ENCODE assay signal across 32 cellular contexts in the genomic region with DNA sequence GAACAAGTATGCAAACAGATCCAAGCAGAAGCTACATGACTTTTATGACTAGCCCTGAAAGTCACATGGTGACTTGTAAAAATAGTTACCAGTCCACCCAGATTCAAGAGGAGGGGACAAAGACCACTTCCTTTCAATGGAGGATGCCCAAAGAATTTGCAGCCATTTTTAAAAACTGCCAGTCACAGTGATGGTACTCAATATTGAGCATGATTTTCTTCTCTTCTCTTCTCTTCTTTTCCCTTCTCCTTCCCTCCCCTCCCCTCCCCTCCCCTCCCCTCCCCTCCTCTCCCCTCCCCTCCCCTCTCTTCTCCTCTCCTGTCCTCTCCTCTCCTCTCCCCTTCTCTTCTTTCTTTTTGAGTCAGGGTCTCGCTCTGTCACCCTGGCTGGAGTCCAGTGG.
DNase-seq lines count a peak whose midpoint lies in the region; ATAC-seq, FAIRE-seq and TF ChIP-seq lines count a peak whose summit lies in the region.
"Had no signal": no experiment of that assay in that cellular context is flagged by ENCODE, and none has a peak within 500 bp of the region (broad histone marks: within the 10 kb centered on the region; RNA-seq: fewer than 3 reads in every experiment).

No MANE protein-coding gene starts in this region.

- 3% methylated on average over 1 of the region's 1 CpG for WGBS in HepG2 (ENCODE audit: low lambda C conversion rate)
- WGBS in right lobe of liver (ENCODE audit: insufficient coverage, low coverage, low lambda C conversion rate, missing lambda C conversion rate), result 56% methylated on average over 1 of the region's 1 CpG
- WGBS in A549 (ENCODE audit: missing lambda C conversion rate), result 0% methylated on average over 1 of the region's 1 CpG
- WGBS in K562 (ENCODE audit: insufficient coverage, low coverage, missing lambda C conversion rate), result 0% methylated on average over 1 of the region's 1 CpG

- no peak for TF ChIP-seq EP300 in HepG2 (IDR thresholded peaks at IDR 0.05; ENCODE audit: low read depth in 2 of 2, low read length in 2 of 2)
- TF ChIP-seq EP300 in HepG2 (CRISPR knock-in tag; IDR thresholded peaks at IDR 0.05; ENCODE audit: borderline replicate concordance), result no peak
- no peak for TF ChIP-seq EP300 in A549 (IDR thresholded peaks at IDR 0.05)
- TF ChIP-seq EP300 in K562 (IDR thresholded peaks at IDR 0.05; ENCODE audit: low read length), result no peak

- no peaks in the 10 kb centered on the region for H3K36me3 ChIP-seq in HepG2 (replicated peaks in 1 of 2; ENCODE audit: control insufficient read depth in 1 of 2, insufficient read depth in 2 of 2, low read length in 2 of 2)
- H3K36me3 ChIP-seq in right lobe of liver, result no peaks in the 10 kb centered on the region
- H3K36me3 ChIP-seq in K562 (ENCODE audit: control insufficient read depth, insufficient read depth, low read length), result no peaks in the 10 kb centered on the region
- H3K36me3 ChIP-seq: BE2C; BLaER1; BLaER1 treated with 17β-estradiol and CSF1 and Interleukin-3, amounts not matched to agents 10 nM and 100 nM had no signal

- no peak overlapping the region for H3K27ac ChIP-seq in HepG2 (ENCODE audit: extremely low read length, insufficient read depth, low read length)
- H3K27ac ChIP-seq in right lobe of liver, result no peak overlapping the region
- no peak overlapping the region for H3K27ac ChIP-seq in A549
- no peak overlapping the region for H3K27ac ChIP-seq in K562 (ENCODE audit: extremely low read depth, low read depth, low read length)
- no peak overlapping the region for H3K27ac ChIP-seq in caudate nucleus (ENCODE audit: low read depth, low read length)
- H3K27ac ChIP-seq: 22Rv1; BLaER1; BLaER1 treated with 17β-estradiol and CSF1 and Interleukin-3, amounts not matched to agents 10 nM and 100 nM; C4-2B had no signal

- DNase-seq in HepG2 (ENCODE audit: low spot score) (no peak), right lobe of liver (no peak), A549 (ENCODE audit: low read depth in 1 of 2, low spot score in 1 of 2) (no peak), K562 (ENCODE audit: extremely low read depth in 1 of 4, low spot score in 3 of 4) (no peak), caudate nucleus (lab: John Stamatoyannopoulos, UW) (no peak), SHP77 (lab: John Stamatoyannopoulos, UW) (no peak)
- DNase-seq: 8988T; ACHN; AML-193; BE2C; C1 segment of cervical spinal cord; Caco-2; Calu3; CD4-positive, alpha-beta memory T cell; CD4-positive, alpha-beta T cell; CD4-positive, CD25-positive, alpha-beta regulatory T cell; CD8-positive, alpha-beta memory T cell; CD8-positive, alpha-beta T cell; COR-L47; DMS 273 treated with DMSO at 0.1 percent for 48 hours; DMS153; DMS53; DMS79; DMS79 treated with DMSO at 0.1 percent for 48 hours; DND-41; EL had no signal

- FAIRE-seq in HepG2 (lab: Jason Lieb, UNC), result no peak
- no peak for FAIRE-seq in A549 (lab: Jason Lieb, UNC)
- FAIRE-seq in K562 (lab: Jason Lieb, UNC), result no peak
- FAIRE-seq: A204.1, D721Med had no signal

- H3K9me3 ChIP-seq in HepG2 (ENCODE audit: low read length) (no peaks in the 10 kb centered on the region), right lobe of liver (no peaks in the 10 kb centered on the region), A549 (no peaks in the 10 kb centered on the region), K562 (replicated peaks; ENCODE audit: control insufficient read depth, insufficient read depth, low read depth, low read length) (no peaks in the 10 kb centered on the region)
- H3K9me3 ChIP-seq: BE2C; BLaER1; BLaER1 treated with 17β-estradiol and CSF1 and Interleukin-3, amounts not matched to agents 10 nM and 100 nM; Caco-2 had no signal

- TF ChIP-seq RAD21 in HepG2 (CRISPR knock-in tag; IDR thresholded peaks at IDR 0.05) (no peak), A549 (conservative IDR thresholded peaks at IDR 0.05 in 1 of 2, IDR thresholded peaks at IDR 0.05 in 1 of 2) (no peak), K562 (CRISPR knock-in tag; conservative IDR thresholded peaks at IDR 0.05 in 1 of 2, IDR thresholded peaks at IDR 0.05 in 1 of 2) (no peak)

- H3K4me3 ChIP-seq in HepG2 (replicated peaks in 1 of 3; ENCODE audit: insufficient read depth in 1 of 3, low read depth in 2 of 3, low read length in 3 of 3), result no peak overlapping the region
- H3K4me3 ChIP-seq in right lobe of liver, result no peak overlapping the region
- no peak overlapping the region for H3K4me3 ChIP-seq in A549
- H3K4me3 ChIP-seq in K562, result no peak overlapping the region
- H3K4me3 ChIP-seq: BLaER1; BLaER1 treated with 17β-estradiol and CSF1 and Interleukin-3, amounts not matched to agents 10 nM and 100 nM had no signal

- no peaks in the 10 kb centered on the region for H3K9me1 ChIP-seq in K562 (ENCODE audit: control insufficient read depth, insufficient read depth, low read length)

- H2AFZ ChIP-seq in HepG2 (ENCODE audit: low read length) (no peak overlapping the region), K562 (ENCODE audit: low read depth, low read length) (no peak overlapping the region)

- no peaks in the 10 kb centered on the region for H3K4me1 ChIP-seq in HepG2 (ENCODE audit: insufficient read depth, low read length)
- H3K4me1 ChIP-seq in right lobe of liver, result no peaks in the 10 kb centered on the region
- no peaks in the 10 kb centered on the region for H3K4me1 ChIP-seq in A549
- no peaks in the 10 kb centered on the region for H3K4me1 ChIP-seq in K562 (replicated peaks in 1 of 2; ENCODE audit: control insufficient read depth in 2 of 2, insufficient read depth in 2 of 2, low read length in 2 of 2)
- H3K4me1 ChIP-seq: BLaER1; BLaER1 treated with 17β-estradiol and CSF1 and Interleukin-3, amounts not matched to agents 10 nM and 100 nM; Caco-2 had no signal

- CTCF ChIA-PET in HepG2 (lab: Yijun Ruan, JAX; ENCODE audit: low intra/inter-chr PET ratio, low total read pairs) (no interaction called here), A549 (lab: Yijun Ruan, JAX) (interaction anchor here (0.7 kb wide), 1 partner anchor 8 kb away, joined by 3 read pairs; no protein-coding TSS in a partner anchor), K562 (lab: Yijun Ruan, JAX; ENCODE audit: low intra/inter-chr PET ratio) (no interaction called here)

- TF ChIP-seq CTCF in HepG2 (CRISPR knock-in tag; IDR thresholded peaks at IDR 0.05), result no peak
- no peak for TF ChIP-seq CTCF in right lobe of liver (IDR thresholded peaks at IDR 0.05)
- TF ChIP-seq CTCF in A549 (IDR thresholded peaks at IDR 0.05), result no peak
- TF ChIP-seq CTCF in K562 (IDR thresholded peaks at IDR 0.05 in 2 of 3, conservative IDR thresholded peaks at IDR 0.05 in 1 of 3; ENCODE audit: insufficient read depth in 2 of 3, low read depth in 1 of 3, low read length in 3 of 3), result no peak

- H3K79me2 ChIP-seq in HepG2 (ENCODE audit: insufficient read depth, low read length), result no peaks in the 10 kb centered on the region
- no peaks in the 10 kb centered on the region for H3K79me2 ChIP-seq in K562 (ENCODE audit: control insufficient read depth, insufficient read depth, low read length)

- H3K27me3 ChIP-seq in HepG2 (ENCODE audit: control insufficient read depth in 1 of 2, insufficient read depth in 2 of 2, low read length in 2 of 2) (no peaks in the 10 kb centered on the region; a peak in 1 of 5 replicates), right lobe of liver (no peaks in the 10 kb centered on the region), K562 (ENCODE audit: control insufficient read depth in 2 of 2, insufficient read depth in 2 of 2, low read length in 2 of 2) (no peaks in the 10 kb centered on the region)
- H3K27me3 ChIP-seq: BE2C; BLaER1; BLaER1 treated with 17β-estradiol and CSF1 and Interleukin-3, amounts not matched to agents 10 nM and 100 nM had no signal

- intact Hi-C loops in HepG2 (cut with micrococcal nuclease; ENCODE audit: unreplicated experiment) (no loop called here), right lobe of liver (cut with DNase I) (no loop called here), K562 (cut with micrococcal nuclease) (no loop called here)

- POLR2A ChIA-PET in HepG2 (lab: Yijun Ruan, JAX) (no interaction called here), A549 (lab: Yijun Ruan, JAX) (no interaction called here), K562 (lab: Yijun Ruan, JAX) (no interaction called here)

- in situ Hi-C loops in HepG2 (cut with HindIII; ENCODE audit: extremely low pct_ligation_motif_present, low pct_unique_long_range_greater_than_20kb) (loop anchor here (25.0 kb wide), 1 partner anchor 1409 kb away; no protein-coding TSS in a partner anchor), K562 (cut with MboI) (loop anchor here (10.0 to 25.0 kb wide), 2 partner anchors 1059 to 1712 kb away; no protein-coding TSS in a partner anchor)

- H4K20me1 ChIP-seq in HepG2 (ENCODE audit: insufficient read depth, low read length), result no peaks in the 10 kb centered on the region
- H4K20me1 ChIP-seq in K562 (replicated peaks; ENCODE audit: control insufficient read depth, insufficient read depth, low read length), result no peaks in the 10 kb centered on the region
- H4K20me1 ChIP-seq: BLaER1; BLaER1 treated with 17β-estradiol and CSF1 and Interleukin-3, amounts not matched to agents 10 nM and 100 nM had no signal

- BruUV-seq in HepG2 (replicated peaks; lab: Mats Ljungman, UMichigan), result no TSS peak
- BruUV-seq in K562 (replicated peaks; lab: Mats Ljungman, UMichigan), result no TSS peak

- ATAC-seq in HepG2 (no peak), right lobe of liver (no peak), A549 (no peak), K562 (no peak)
- ATAC-seq: CD8-positive, alpha-beta T cell had no signal

- no peak overlapping the region for H3K4me2 ChIP-seq in HepG2 (ENCODE audit: low read depth, low read length)
- H3K4me2 ChIP-seq in A549, result no peak overlapping the region
- no peak overlapping the region for H3K4me2 ChIP-seq in K562 (ENCODE audit: insufficient read depth, low read length)
- H3K4me2 ChIP-seq: BLaER1; BLaER1 treated with 17β-estradiol and CSF1 and Interleukin-3, amounts not matched to agents 10 nM and 100 nM had no signal

- H3K9ac ChIP-seq in HepG2 (ENCODE audit: insufficient read depth, low read depth, low read length), result no peak overlapping the region
- H3K9ac ChIP-seq in K562 (ENCODE audit: insufficient read depth in 1 of 2, low read depth in 2 of 2, low read length in 2 of 2), result no peak overlapping the region
- H3K9ac ChIP-seq: BLaER1; BLaER1 treated with 17β-estradiol and CSF1 and Interleukin-3, amounts not matched to agents 10 nM and 100 nM had no signal

- TF ChIP-seq POLR2A in HepG2 (IDR thresholded peaks at IDR 0.05; ENCODE audit: insufficient read depth in 1 of 2, low read depth in 2 of 2, low read length in 2 of 2) (no peak), right lobe of liver (IDR thresholded peaks at IDR 0.05) (no peak), A549 (IDR thresholded peaks at IDR 0.05; ENCODE audit: low read length) (no peak), K562 (conservative IDR thresholded peaks at IDR 0.05) (no peak)

TF ChIP-seq in HepG2, 621 proteins besides CTCF, POLR2A, EP300 and RAD21 (continues in another document):
- peak; percentile 76; the same call in 1 of the 2 replicates for TF ChIP-seq PCBP1 (IDR thresholded peaks at IDR 0.05; ENCODE audit: borderline replicate concordance, low read depth, low read length)

TF ChIP-seq in K562, 482 proteins besides CTCF, POLR2A, EP300 and RAD21 (continues in another document):
- peak; percentile 87 for TF ChIP-seq PCBP1 (IDR thresholded peaks at IDR 0.05; ENCODE audit: low read depth, low read length, poor library complexity, severe bottlenecking)

Comparison
In these comparisons a context has a peak if more than half of its experiments do, and no peak if none do; other contexts are left out.
1. Of the 241 proteins assayed by ChIP-seq in both HepG2 and K562: peak only in HepG2: none; only in K562: PCBP2; in both: HNRNPK and PCBP1; in neither: 238.